Comparison of ENCODE assay signal across 1 cellular context in the genomic region with DNA sequence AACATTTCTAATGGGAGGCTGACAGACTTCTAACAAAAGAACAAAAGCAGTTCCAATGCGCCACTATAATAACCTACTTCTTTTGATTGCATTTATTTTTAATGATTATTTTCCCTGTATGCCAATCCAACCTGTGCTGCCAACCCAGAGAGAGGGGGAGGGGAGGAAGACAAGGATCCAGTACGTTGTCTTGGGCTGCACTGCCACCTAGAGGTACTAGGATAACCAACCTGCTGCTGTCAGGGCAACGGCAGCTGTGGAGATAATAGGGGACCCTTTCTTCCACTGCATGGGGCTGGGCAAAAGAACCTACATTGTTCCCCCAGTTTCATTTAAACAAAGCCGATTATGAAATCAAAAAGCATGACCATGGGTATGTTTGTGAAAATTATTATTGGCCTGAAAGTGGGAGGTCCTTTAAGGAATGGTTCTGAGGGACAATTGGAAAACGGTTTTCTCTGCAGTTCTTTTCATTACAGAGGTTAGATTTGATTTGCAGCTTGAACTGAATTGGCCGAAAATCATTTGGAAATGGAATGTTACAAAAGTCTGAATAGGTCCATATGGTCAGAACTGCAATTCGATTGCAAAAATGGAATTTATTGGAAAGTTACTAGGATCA.
TF ChIP-seq lines count a peak whose summit lies in the region.

No MANE protein-coding gene starts in this region.

TF ChIP-seq in GM23338, 12 proteins besides CTCF, POLR2A, EP300 and RAD21 (continued from another document):
- TF ChIP-seq, protein P1, sequence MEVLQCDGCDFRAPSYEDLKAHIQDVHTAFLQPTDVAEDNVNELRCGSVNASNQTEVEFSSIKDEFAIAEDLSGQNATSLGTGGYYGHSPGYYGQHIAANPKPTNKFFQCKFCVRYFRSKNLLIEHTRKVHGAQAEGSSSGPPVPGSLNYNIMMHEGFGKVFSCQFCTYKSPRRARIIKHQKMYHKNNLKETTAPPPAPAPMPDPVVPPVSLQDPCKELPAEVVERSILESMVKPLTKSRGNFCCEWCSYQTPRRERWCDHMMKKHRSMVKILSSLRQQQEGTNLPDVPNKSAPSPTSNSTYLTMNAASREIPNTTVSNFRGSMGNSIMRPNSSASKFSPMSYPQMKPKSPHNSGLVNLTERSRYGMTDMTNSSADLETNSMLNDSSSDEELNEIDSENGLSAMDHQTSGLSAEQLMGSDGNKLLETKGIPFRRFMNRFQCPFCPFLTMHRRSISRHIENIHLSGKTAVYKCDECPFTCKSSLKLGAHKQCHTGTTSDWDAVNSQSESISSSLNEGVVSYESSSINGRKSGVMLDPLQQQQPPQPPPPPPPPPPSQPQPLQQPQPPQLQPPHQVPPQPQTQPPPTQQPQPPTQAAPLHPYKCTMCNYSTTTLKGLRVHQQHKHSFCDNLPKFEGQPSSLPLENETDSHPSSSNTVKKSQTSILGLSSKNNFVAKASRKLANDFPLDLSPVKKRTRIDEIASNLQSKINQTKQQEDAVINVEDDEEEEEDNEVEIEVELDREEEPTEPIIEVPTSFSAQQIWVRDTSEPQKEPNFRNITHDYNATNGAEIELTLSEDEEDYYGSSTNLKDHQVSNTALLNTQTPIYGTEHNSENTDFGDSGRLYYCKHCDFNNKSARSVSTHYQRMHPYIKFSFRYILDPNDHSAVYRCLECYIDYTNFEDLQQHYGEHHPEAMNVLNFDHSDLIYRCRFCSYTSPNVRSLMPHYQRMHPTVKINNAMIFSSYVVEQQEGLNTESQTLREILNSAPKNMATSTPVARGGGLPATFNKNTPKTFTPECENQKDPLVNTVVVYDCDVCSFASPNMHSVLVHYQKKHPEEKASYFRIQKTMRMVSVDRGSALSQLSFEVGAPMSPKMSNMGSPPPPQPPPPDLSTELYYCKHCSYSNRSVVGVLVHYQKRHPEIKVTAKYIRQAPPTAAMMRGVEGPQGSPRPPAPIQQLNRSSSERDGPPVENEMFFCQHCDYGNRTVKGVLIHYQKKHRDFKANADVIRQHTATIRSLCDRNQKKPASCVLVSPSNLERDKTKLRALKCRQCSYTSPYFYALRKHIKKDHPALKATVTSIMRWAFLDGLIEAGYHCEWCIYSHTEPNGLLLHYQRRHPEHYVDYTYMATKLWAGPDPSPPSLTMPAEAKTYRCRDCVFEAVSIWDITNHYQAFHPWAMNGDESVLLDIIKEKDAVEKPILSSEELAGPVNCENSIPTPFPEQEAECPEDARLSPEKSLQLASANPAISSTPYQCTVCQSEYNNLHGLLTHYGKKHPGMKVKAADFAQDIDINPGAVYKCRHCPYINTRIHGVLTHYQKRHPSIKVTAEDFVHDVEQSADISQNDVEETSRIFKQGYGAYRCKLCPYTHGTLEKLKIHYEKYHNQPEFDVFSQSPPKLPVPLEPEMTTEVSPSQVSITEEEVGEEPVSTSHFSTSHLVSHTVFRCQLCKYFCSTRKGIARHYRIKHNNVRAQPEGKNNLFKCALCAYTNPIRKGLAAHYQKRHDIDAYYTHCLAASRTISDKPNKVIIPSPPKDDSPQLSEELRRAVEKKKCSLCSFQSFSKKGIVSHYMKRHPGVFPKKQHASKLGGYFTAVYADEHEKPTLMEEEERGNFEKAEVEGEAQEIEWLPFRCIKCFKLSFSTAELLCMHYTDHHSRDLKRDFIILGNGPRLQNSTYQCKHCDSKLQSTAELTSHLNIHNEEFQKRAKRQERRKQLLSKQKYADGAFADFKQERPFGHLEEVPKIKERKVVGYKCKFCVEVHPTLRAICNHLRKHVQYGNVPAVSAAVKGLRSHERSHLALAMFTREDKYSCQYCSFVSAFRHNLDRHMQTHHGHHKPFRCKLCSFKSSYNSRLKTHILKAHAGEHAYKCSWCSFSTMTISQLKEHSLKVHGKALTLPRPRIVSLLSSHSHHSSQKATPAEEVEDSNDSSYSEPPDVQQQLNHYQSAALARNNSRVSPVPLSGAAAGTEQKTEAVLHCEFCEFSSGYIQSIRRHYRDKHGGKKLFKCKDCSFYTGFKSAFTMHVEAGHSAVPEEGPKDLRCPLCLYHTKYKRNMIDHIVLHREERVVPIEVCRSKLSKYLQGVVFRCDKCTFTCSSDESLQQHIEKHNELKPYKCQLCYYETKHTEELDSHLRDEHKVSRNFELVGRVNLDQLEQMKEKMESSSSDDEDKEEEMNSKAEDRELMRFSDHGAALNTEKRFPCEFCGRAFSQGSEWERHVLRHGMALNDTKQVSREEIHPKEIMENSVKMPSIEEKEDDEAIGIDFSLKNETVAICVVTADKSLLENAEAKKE (CRISPR knock-in tag; IDR thresholded peaks at IDR 0.05): no peak
